18 cellular contexts compared by ENCODE assay signal in the genomic region with DNA sequence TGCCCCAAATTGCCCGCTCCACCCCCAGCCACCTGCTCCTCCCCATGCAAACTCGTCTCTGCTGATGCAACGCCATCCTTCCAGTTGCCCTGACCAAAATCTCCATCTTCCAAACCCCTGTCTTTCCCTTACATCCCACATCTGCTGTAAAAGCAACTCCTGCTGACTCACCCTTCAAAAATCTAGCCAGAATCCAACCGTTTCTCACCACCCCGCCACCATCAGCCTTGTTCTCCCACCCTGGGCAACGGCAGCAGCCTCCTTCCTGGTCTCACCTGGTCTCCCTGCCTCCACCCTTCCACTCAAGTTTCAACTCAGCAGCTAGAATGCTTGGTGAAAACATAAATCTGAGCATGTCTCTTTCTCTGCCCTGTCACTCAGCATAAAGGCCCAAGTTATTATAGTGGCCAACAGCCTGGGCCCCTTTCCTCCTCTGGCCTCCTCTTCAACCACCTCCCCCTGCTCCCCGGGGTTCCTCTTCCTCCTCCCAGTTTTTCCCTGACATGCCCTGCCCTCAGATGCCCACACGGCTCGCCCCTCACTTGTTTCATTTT. TPM values are rescaled to one million over a fixed set of nuclear protein-coding genes. Genes with fewer than 3 reads are reported as not detected.
DNase-seq lines count a peak whose midpoint lies in the region; ATAC-seq, FAIRE-seq and TF ChIP-seq lines count a peak whose summit lies in the region.
"Had no signal": no experiment of that assay in that cellular context is flagged by ENCODE, and none has a peak within 500 bp of the region (broad histone marks: within the 10 kb centered on the region; RNA-seq: fewer than 3 reads in every experiment).

No MANE protein-coding gene starts in this region.

- peak overlapping the region; percentile 57 for H3K27ac Mint-ChIP-seq in activated naive CD4-positive, alpha-beta T cell treated with anti-CD3 and anti-CD28 coated beads, Interleukin-2, amount 50 U/mL, for 24 hours
- H3K27ac Mint-ChIP-seq in activated naive CD4-positive, alpha-beta T cell treated with anti-CD3 and anti-CD28 coated beads, Interleukin-2, amount 10 ng/mL, durations not matched to agents 7 days and 5 days, result no peak overlapping the region
- no peak overlapping the region for H3K27ac Mint-ChIP-seq in stimulated activated naive B cell treated with anti-CD40 and anti-IgM and Interleukin-4, amounts not matched to agents 10 μg/mL and 1 μg/mL and 100 μg/mL, for 72 hours

- CTCF ChIA-PET in activated naive CD4-positive, alpha-beta T cell treated with anti-CD3 and anti-CD28 coated beads, Interleukin-2, amount 10 ng/mL, durations not matched to agents 7 days and 5 days (lab: Charles Lee), result no interaction called here
- CTCF ChIA-PET in H1 (lab: Charles Lee; ENCODE audit: partially characterized antibody), result interaction anchor here (1.2 kb wide), 1 partner anchor 87 kb away, joined by 3 read pairs; no protein-coding TSS in a partner anchor

- H3K36me3 ChIP-seq in H1 (ENCODE audit: control insufficient read depth in 2 of 4, insufficient read depth in 4 of 4, low read length in 3 of 4) (no peaks in the 10 kb centered on the region), osteoblast (ENCODE audit: insufficient read depth, low read length) (no peaks in the 10 kb centered on the region)
- H3K36me3 ChIP-seq: heart right ventricle, upper lobe of left lung had no signal

- no peak overlapping the region for H3K56ac ChIP-seq in H1 (replicated peaks; ENCODE audit: insufficient read length, low read depth, low read length)

- no peaks in the 10 kb centered on the region for H3K79me1 ChIP-seq in H1 (ENCODE audit: low read depth, low read length)

- H3K27me3 ChIP-seq in H1 (replicated peaks in 1 of 4; ENCODE audit: control insufficient read depth in 3 of 4, extremely low read depth in 1 of 4, insufficient read depth in 3 of 4, low read length in 3 of 4) (no peaks in the 10 kb centered on the region; a peak in 2 of 7 replicates), osteoblast (ENCODE audit: insufficient read depth, low read length) (no peaks in the 10 kb centered on the region)
- H3K27me3 ChIP-seq: heart right ventricle, upper lobe of left lung had no signal

- no peaks in the 10 kb centered on the region for H3K9me3 Mint-ChIP-seq in activated naive CD4-positive, alpha-beta T cell treated with anti-CD3 and anti-CD28 coated beads, Interleukin-2, amount 50 U/mL, for 24 hours
- no peaks in the 10 kb centered on the region for H3K9me3 Mint-ChIP-seq in activated naive CD4-positive, alpha-beta T cell treated with anti-CD3 and anti-CD28 coated beads, Interleukin-2, amount 10 ng/mL, durations not matched to agents 7 days and 5 days
- no peaks in the 10 kb centered on the region for H3K9me3 Mint-ChIP-seq in stimulated activated naive B cell treated with anti-CD40 and anti-IgM and Interleukin-4, amounts not matched to agents 10 μg/mL and 1 μg/mL and 100 μg/mL, for 72 hours
- H3K9me3 Mint-ChIP-seq: activated T-cell treated with anti-CD3 and anti-CD28 coated beads, Interleukin-2, amount 50 U/mL, for 4 hours had no signal

- no peak for FAIRE-seq in H1 (lab: Jason Lieb, UNC)
- FAIRE-seq: kidney had no signal

- no peak overlapping the region for H2BK120ac ChIP-seq in H1 (replicated peaks; ENCODE audit: low read depth, low read length)

- no peak overlapping the region for H3K14ac ChIP-seq in H1 (ENCODE audit: insufficient read length)

- no peak for TF ChIP-seq CTCF in H1 (IDR thresholded peaks at IDR 0.05; ENCODE audit: control extremely low read depth in 1 of 3, insufficient read depth in 1 of 3, low read depth in 1 of 3, low read length in 3 of 3)
- TF ChIP-seq CTCF in osteoblast (IDR thresholded peaks at IDR 0.05; ENCODE audit: extremely low read depth, low read depth, low read length), result no peak

- H4K20me1 ChIP-seq in H1 (replicated peaks in 1 of 2; ENCODE audit: control insufficient read depth in 1 of 2, insufficient read depth in 2 of 2, low read length in 2 of 2) (no peaks in the 10 kb centered on the region), osteoblast (ENCODE audit: insufficient read depth, low read length) (no peaks in the 10 kb centered on the region)

- no peaks in the 10 kb centered on the region for H3K27me3 Mint-ChIP-seq in activated naive CD4-positive, alpha-beta T cell treated with anti-CD3 and anti-CD28 coated beads, Interleukin-2, amount 50 U/mL, for 24 hours
- peaks cover 69% of the 10 kb centered on the region for H3K27me3 Mint-ChIP-seq in activated naive CD4-positive, alpha-beta T cell treated with anti-CD3 and anti-CD28 coated beads, Interleukin-2, amount 10 ng/mL, durations not matched to agents 7 days and 5 days
- peaks cover 26 to 34% of the 10 kb centered on the region in 2 donors for H3K27me3 Mint-ChIP-seq in stimulated activated naive B cell treated with anti-CD40 and anti-IgM and Interleukin-4, amounts not matched to agents 10 μg/mL and 1 μg/mL and 100 μg/mL, for 72 hours

- WGBS in H1 (ENCODE audit: extremely low coverage in 1 of 2, insufficient coverage in 1 of 2, insufficient read length in 1 of 2, insufficient replicate concordance in 2 of 2, low coverage in 1 of 2, low lambda C conversion rate in 2 of 2, missing lambda C conversion rate in 1 of 2), 2 experiments, result 85% methylated on average over 9 of the region's 9 CpGs; no CpG with 5 or more reads in 1 of the 2 experiments

- H2BK20ac ChIP-seq in H1 (ENCODE audit: low read length), result no peak overlapping the region

- H3K79me2 ChIP-seq in H1 (ENCODE audit: control insufficient read depth in 1 of 2, insufficient read depth in 2 of 2, low read length in 2 of 2), result no peaks in the 10 kb centered on the region
- H3K79me2 ChIP-seq in osteoblast (ENCODE audit: insufficient read depth, low read length), result no peaks in the 10 kb centered on the region

- no peak for TF ChIP-seq RAD21 in H1 (IDR thresholded peaks at IDR 0.05 in 1 of 2, conservative IDR thresholded peaks at IDR 0.05 in 1 of 2; ENCODE audit: low read depth in 2 of 2, low read length in 2 of 2)

- no peak overlapping the region for H4K5ac ChIP-seq in H1 (ENCODE audit: insufficient read length, low read depth, low read length)

- H2BK12ac ChIP-seq in H1 (ENCODE audit: low read depth, low read length), result 0 out of 2 replicates have a peak overlapping the region, but pooled peaks have one; percentile 23

- H3K9me3 ChIP-seq in H1 (ENCODE audit: insufficient read depth in 2 of 2, low read depth in 1 of 2, low read length in 1 of 2) (no peaks in the 10 kb centered on the region), osteoblast (ENCODE audit: low read depth, low read length) (no peaks in the 10 kb centered on the region)
- H3K9me3 ChIP-seq: heart right ventricle, upper lobe of left lung had no signal

- H3K4me3 ChIP-seq in H1 (ENCODE audit: extremely low read depth in 1 of 4, insufficient read depth in 2 of 4, low read depth in 3 of 4, low read length in 4 of 4) (0 out of 8 replicates have a peak overlapping the region, but pooled peaks of 1 of the 4 experiments have one; percentile 4), osteoblast (ENCODE audit: insufficient read depth, low read length) (no peak overlapping the region)
- H3K4me3 ChIP-seq: heart right ventricle, upper lobe of left lung had no signal

- no peak overlapping the region for H3K4ac ChIP-seq in H1 (replicated peaks; ENCODE audit: insufficient read length, low read depth, low read length)

- no peak overlapping the region for H2AFZ ChIP-seq in H1 (ENCODE audit: low read length)
- H2AFZ ChIP-seq in osteoblast (ENCODE audit: low read length), result peak overlapping the region; percentile 61

- POLR2A ChIA-PET in H1 (lab: Charles Lee; ENCODE audit: partially characterized antibody), result interaction anchor here (1.6 kb wide), 1 partner anchor 8 kb away, joined by 4 read pairs; no protein-coding TSS in a partner anchor

- H3K4me1 ChIP-seq in H1 (replicated peaks in 1 of 4; ENCODE audit: control insufficient read depth in 3 of 4, insufficient read depth in 4 of 4, low read length in 3 of 4) (peaks cover 0 to 4% (median 0%) of the 10 kb centered on the region in 4 experiments; a peak in 1 of 7 replicates), osteoblast (ENCODE audit: insufficient read depth, low read length) (peaks cover 8% of the 10 kb centered on the region)
- H3K4me1 ChIP-seq: upper lobe of left lung had no signal

- H3K4me2 ChIP-seq in H1 (ENCODE audit: insufficient read depth in 1 of 2, low read depth in 2 of 2, low read length in 2 of 2) (no peak overlapping the region), osteoblast (ENCODE audit: insufficient read depth, low read length) (peak overlapping the region; percentile 7)

- H3K23me2 ChIP-seq in H1 (ENCODE audit: low read depth, low read length), result no peaks in the 10 kb centered on the region

- 0 out of 2 replicates have a peak overlapping the region, but pooled peaks have one; percentile 65 for H2AK5ac ChIP-seq in H1 (ENCODE audit: low read depth, low read length)

- H3K36me3 Mint-ChIP-seq in activated naive CD4-positive, alpha-beta T cell treated with anti-CD3 and anti-CD28 coated beads, Interleukin-2, amount 50 U/mL, for 24 hours, result no peaks in the 10 kb centered on the region
- H3K36me3 Mint-ChIP-seq in activated naive CD4-positive, alpha-beta T cell treated with anti-CD3 and anti-CD28 coated beads, Interleukin-2, amount 10 ng/mL, durations not matched to agents 7 days and 5 days, result no peaks in the 10 kb centered on the region
- H3K36me3 Mint-ChIP-seq in stimulated activated naive B cell treated with anti-CD40 and anti-IgM and Interleukin-4, amounts not matched to agents 10 μg/mL and 1 μg/mL and 100 μg/mL, for 72 hours, result no peaks in the 10 kb centered on the region
- H3K36me3 Mint-ChIP-seq: CD4-positive, CD25-positive, alpha-beta regulatory T cell had no signal

- no peak overlapping the region for H4K8ac ChIP-seq in H1 (ENCODE audit: extremely low read depth, insufficient read depth, low read length)

- H3K27ac ChIP-seq in H1 (ENCODE audit: low read depth, low read length), result no peak overlapping the region
- H3K27ac ChIP-seq in osteoblast (ENCODE audit: low read depth, low read length), result no peak overlapping the region
- H3K27ac ChIP-seq: heart right ventricle, upper lobe of left lung had no signal

- H4K91ac ChIP-seq in H1 (replicated peaks; ENCODE audit: insufficient read length, low read length), result no peak overlapping the region

- no peak overlapping the region for H3K23ac ChIP-seq in H1 (ENCODE audit: insufficient read length)

- DNase-seq in activated naive CD4-positive, alpha-beta T cell treated with anti-CD3 and anti-CD28 coated beads, Interleukin-2, amount 10 ng/mL, durations not matched to agents 7 days and 5 days, result no peak
- peak; percentile 66 for DNase-seq in NCI-H226
- no peak for DNase-seq in H1 (ENCODE audit: low read depth in 1 of 2, low spot score in 2 of 2)
- DNase-seq in osteoblast (ENCODE audit: insufficient read length, low spot score, missing footprints), result no peak
- DNase-seq in stimulated activated naive B cell treated with anti-CD40 and anti-IgM and Interleukin-4, amounts not matched to agents 10 μg/mL and 1 μg/mL and 100 μg/mL, for 72 hours, result no peak
- DNase-seq: activated T-cell treated with anti-CD3 and anti-CD28 coated beads, Interleukin-2, amount 50 U/mL, for 4 hours; CD4-positive, CD25-positive, alpha-beta regulatory T cell; cortex of kidney; DMS79 treated with DMSO at 0.1 percent for 48 hours; heart right ventricle; kidney; NCI-H2171; NK-92 treated with Interleukin-12 subunit alpha and Interleukin-12 subunit beta, amount 100 ng/mL, for 24 hours; stimulated activated CD4-positive, alpha-beta T cell treated with anti-CD3 and anti-CD28 coated beads, Interleukin-4, amount 100 ng/mL, for 4 hours had no signal

- no peak overlapping the region for H2BK15ac ChIP-seq in H1 (ENCODE audit: low read length)

- no peak for TF ChIP-seq POLR2A in H1 (IDR thresholded peaks at IDR 0.05; ENCODE audit: control extremely low read depth in 1 of 2, low read depth in 2 of 2, low read length in 2 of 2)

- H2BK5ac ChIP-seq in H1 (ENCODE audit: low read depth, low read length), result no peak overlapping the region

- no peak overlapping the region for H3K18ac ChIP-seq in H1 (ENCODE audit: extremely low read depth, low read length)

- peaks cover under 1% of the 10 kb centered on the region for H3K4me1 Mint-ChIP-seq in activated naive CD4-positive, alpha-beta T cell treated with anti-CD3 and anti-CD28 coated beads, Interleukin-2, amount 50 U/mL, for 24 hours
- peaks cover 6% of the 10 kb centered on the region for H3K4me1 Mint-ChIP-seq in activated naive CD4-positive, alpha-beta T cell treated with anti-CD3 and anti-CD28 coated beads, Interleukin-2, amount 10 ng/mL, durations not matched to agents 7 days and 5 days
- peaks cover under 1 to 6% of the 10 kb centered on the region in 2 donors for H3K4me1 Mint-ChIP-seq in stimulated activated naive B cell treated with anti-CD40 and anti-IgM and Interleukin-4, amounts not matched to agents 10 μg/mL and 1 μg/mL and 100 μg/mL, for 72 hours
- H3K4me1 Mint-ChIP-seq: CD4-positive, CD25-positive, alpha-beta regulatory T cell had no signal

- H3K9ac ChIP-seq in H1 (replicated peaks in 1 of 4; ENCODE audit: extremely low read depth in 1 of 4, low read depth in 3 of 4, low read length in 3 of 4), result no peak overlapping the region

- no peak for TF ChIP-seq EP300 in H1 (IDR thresholded peaks at IDR 0.05; ENCODE audit: borderline replicate concordance in 1 of 2, low read depth in 2 of 2, low read length in 2 of 2)

- H3K4me3 Mint-ChIP-seq in activated naive CD4-positive, alpha-beta T cell treated with anti-CD3 and anti-CD28 coated beads, Interleukin-2, amount 50 U/mL, for 24 hours, result no peak overlapping the region
- no peak overlapping the region for H3K4me3 Mint-ChIP-seq in activated naive CD4-positive, alpha-beta T cell treated with anti-CD3 and anti-CD28 coated beads, Interleukin-2, amount 10 ng/mL, durations not matched to agents 7 days and 5 days
- H3K4me3 Mint-ChIP-seq in stimulated activated naive B cell treated with anti-CD40 and anti-IgM and Interleukin-4, amounts not matched to agents 10 μg/mL and 1 μg/mL and 100 μg/mL, for 72 hours, result no peak overlapping the region
- H3K4me3 Mint-ChIP-seq: activated T-cell treated with anti-CD3 and anti-CD28 coated beads, Interleukin-2, amount 50 U/mL, for 4 hours had no signal

- ATAC-seq in HG03342 (IDR thresholded peaks at IDR 0.05; ENCODE audit: unreplicated experiment) (no peak), HG03442 (IDR thresholded peaks at IDR 0.05; ENCODE audit: unreplicated experiment) (no peak)
- ATAC-seq in stimulated activated naive B cell treated with anti-CD40 and anti-IgM and Interleukin-4, amounts not matched to agents 10 μg/mL and 1 μg/mL and 100 μg/mL, for 72 hours (replicated peaks), result no peak
- ATAC-seq: activated T-cell treated with anti-CD3 and anti-CD28 coated beads, Interleukin-2, amount 50 U/mL, for 4 hours; heart right ventricle had no signal

RNA-seq across cellular contexts. Expression of gene SYNJ2, which starts 7.2 kb away (rescaled TPM):
- total RNA-seq in H1 (2021; fragmentation: NEBNext Ultra II Directional; extraction: Animal tissue kit (Norgen Biotek cat#: 25700)), result 13.5 and 13.9 TPM in 2 replicates
- polyA plus RNA-seq in H1 (2011; rRNA removed), result 3.7 TPM in 2 replicates
- 3.4 TPM for polyA plus RNA-seq in H1 (2011; cell fraction: cytosol; rRNA removed)
- polyA plus RNA-seq in H1 (2011; cell fraction: nucleus; rRNA removed), result 8.0 TPM
- polyA plus RNA-seq in H1 (2012, experiment 1 of 2), result 4.8 to 6.4 TPM (median 5.5 TPM) in 4 replicates
- polyA plus RNA-seq in H1 (2012, experiment 2 of 2), result 2.3 TPM
- 6.1 TPM for polyA plus RNA-seq in H1 (2013, experiment 1 of 2)
- 5.8 TPM for polyA plus RNA-seq in H1 (2013, experiment 2 of 2)
- polyA minus RNA-seq in H1 (2011; rRNA and poly(A)+ RNA removed), result 8.9 and 9.5 TPM in 2 replicates
- polyA minus RNA-seq in H1 (2011; cell fraction: cytosol; rRNA and poly(A)+ RNA removed), result 5.3 TPM
- polyA minus RNA-seq in H1 (2011; cell fraction: nucleus; rRNA and poly(A)+ RNA removed), result 6.2 TPM
- 91.6 and 94.8 TPM in 2 replicates for total RNA-seq in osteoblast
